7 cellular contexts compared by ENCODE assay signal in genomic region chr2:87630885-87631284, GRCh38.
DNase-seq lines count a peak whose midpoint lies in the region; ATAC-seq lines count a peak whose summit lies in the region.
"Not testable (repeated sequence)": the region's sequence is repeated elsewhere in the genome, so short reads cannot be mapped to it uniquely, and the experiment has no call there.

No MANE protein-coding gene starts in this region.

- not testable (repeated sequence) for H3K9me3 Mint-ChIP-seq in activated CD8-positive, alpha-beta memory T cell treated with anti-CD3 and anti-CD28 coated beads, Interleukin-2, amount 10 ng/mL, durations not matched to agents 7 days and 5 days (ENCODE audit: low read depth); activated naive CD4-positive, alpha-beta T cell treated with anti-CD3 and anti-CD28 coated beads, Interleukin-2, amount 50 U/mL, for 72 hours

- not testable (repeated sequence) for H3K27me3 Mint-ChIP-seq in activated CD8-positive, alpha-beta memory T cell treated with anti-CD3 and anti-CD28 coated beads, Interleukin-2, amount 10 ng/mL, durations not matched to agents 7 days and 5 days

- CTCF ChIA-PET in activated CD8-positive, alpha-beta memory T cell treated with anti-CD3 and anti-CD28 coated beads, Interleukin-2, amount 10 ng/mL, durations not matched to agents 7 days and 5 days (lab: Charles Lee): not testable (repeated sequence)

- H3K4me3 Mint-ChIP-seq in activated CD8-positive, alpha-beta memory T cell treated with anti-CD3 and anti-CD28 coated beads, Interleukin-2, amount 10 ng/mL, durations not matched to agents 7 days and 5 days: not testable (repeated sequence)

- not testable (repeated sequence) for H3K27ac Mint-ChIP-seq in activated CD8-positive, alpha-beta memory T cell treated with anti-CD3 and anti-CD28 coated beads, Interleukin-2, amount 10 ng/mL, durations not matched to agents 7 days and 5 days
- H3K27ac Mint-ChIP-seq in activated naive CD4-positive, alpha-beta T cell treated with anti-CD3 and anti-CD28 coated beads, Interleukin-2, amount 50 U/mL, for 72 hours: peak overlapping the region in 1 of 2 donors; percentile 96

- peaks cover 17% of the 10 kb centered on the region for H3K4me1 Mint-ChIP-seq in activated CD8-positive, alpha-beta memory T cell treated with anti-CD3 and anti-CD28 coated beads, Interleukin-2, amount 10 ng/mL, durations not matched to agents 7 days and 5 days

- DNase-seq in activated CD8-positive, alpha-beta memory T cell treated with anti-CD3 and anti-CD28 coated beads, Interleukin-2, amount 10 ng/mL, durations not matched to agents 7 days and 5 days; activated naive CD4-positive, alpha-beta T cell treated with anti-CD3 and anti-CD28 coated beads, Interleukin-2, amount 50 U/mL, for 72 hours (ENCODE audit: low spot score in 2 of 2); stimulated activated naive CD8-positive, alpha-beta T cell treated with anti-CD3 and anti-CD28 coated beads, Interleukin-15, Interleukin-2, amounts not matched to agents 100 U/mL and 50 U/mL, for 24 hours: not testable (repeated sequence)

- ATAC-seq in GM18867 (IDR thresholded peaks at IDR 0.05; ENCODE audit: unreplicated experiment) (peak; percentile 37), GM19463 (IDR thresholded peaks at IDR 0.05; ENCODE audit: unreplicated experiment) (peak; percentile 52), HG02981 (IDR thresholded peaks at IDR 0.05; ENCODE audit: unreplicated experiment) (peak; percentile 63), HG03565 (IDR thresholded peaks at IDR 0.05; ENCODE audit: unreplicated experiment) (peak; percentile 49)
- ATAC-seq in activated CD8-positive, alpha-beta memory T cell treated with anti-CD3 and anti-CD28 coated beads, Interleukin-2, amount 10 ng/mL, durations not matched to agents 7 days and 5 days: peak; percentile 3
- peak; percentile 18 to 52 for ATAC-seq in activated naive CD4-positive, alpha-beta T cell treated with anti-CD3 and anti-CD28 coated beads, Interleukin-2, amount 50 U/mL, for 72 hours
- peak; percentile 4 for ATAC-seq in stimulated activated naive CD8-positive, alpha-beta T cell treated with anti-CD3 and anti-CD28 coated beads, Interleukin-15, Interleukin-2, amounts not matched to agents 100 U/mL and 50 U/mL, for 24 hours

- H3K36me3 Mint-ChIP-seq in activated CD8-positive, alpha-beta memory T cell treated with anti-CD3 and anti-CD28 coated beads, Interleukin-2, amount 10 ng/mL, durations not matched to agents 7 days and 5 days; activated naive CD4-positive, alpha-beta T cell treated with anti-CD3 and anti-CD28 coated beads, Interleukin-2, amount 50 U/mL, for 72 hours: not testable (repeated sequence)

Comparison
In these comparisons a context has a peak if more than half of its experiments do, and no peak if none do; other contexts are left out.
1. ATAC-seq: peak in every context shown above with its lines; median percentile 63 in HG02981; 52 in GM19463; 49 in HG03565; 37 in GM18867; 35 in activated naive CD4-positive, alpha-beta T cell treated with anti-CD3 and anti-CD28 coated beads, Interleukin-2, amount 50 U/mL, for 72 hours; 4 in stimulated activated naive CD8-positive, alpha-beta T cell treated with anti-CD3 and anti-CD28 coated beads, Interleukin-15, Interleukin-2, amounts not matched to agents 100 U/mL and 50 U/mL, for 24 hours; 3 in activated CD8-positive, alpha-beta memory T cell treated with anti-CD3 and anti-CD28 coated beads, Interleukin-2, amount 10 ng/mL, durations not matched to agents 7 days and 5 days.